In the genomic region with DNA sequence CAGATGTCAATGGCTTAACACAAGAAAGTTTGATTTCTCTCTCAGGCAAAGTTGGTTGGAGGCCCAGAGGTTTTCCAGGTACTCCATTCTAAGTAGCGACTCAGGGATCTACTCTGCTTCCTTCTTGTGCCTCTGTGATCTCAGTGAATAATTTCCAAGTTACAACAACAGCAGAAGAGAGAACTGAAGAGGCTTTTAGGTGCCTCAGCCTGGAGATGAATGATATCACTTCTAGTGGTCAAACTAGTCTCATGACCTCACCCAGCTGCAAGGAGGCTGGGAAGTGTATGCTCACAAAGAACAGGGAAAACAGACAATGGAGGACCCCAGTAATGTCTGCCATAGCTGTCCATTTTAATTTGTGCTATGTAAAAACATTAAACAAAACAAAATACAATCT, we compare ENCODE assay signal across 21 cellular contexts. TPM values are rescaled to one million over a fixed set of nuclear protein-coding genes. Genes with fewer than 3 reads are reported as not detected.
DNase-seq lines count a peak whose midpoint lies in the region; ATAC-seq and TF ChIP-seq lines count a peak whose summit lies in the region.
"Had no signal": no experiment of that assay in that cellular context is flagged by ENCODE, and none has a peak within 500 bp of the region (broad histone marks: within the 10 kb centered on the region; RNA-seq: fewer than 3 reads in every experiment).

No MANE protein-coding gene starts in this region.

- H3K14ac ChIP-seq in mesenchymal stem cell (ENCODE audit: low read length in 2 of 2) = no peak overlapping the region

- peaks cover 5% of the 10 kb centered on the region for H3K79me1 ChIP-seq in mesenchymal stem cell (replicated peaks; ENCODE audit: low read length, poor library complexity, severe bottlenecking)

- H2AFZ ChIP-seq in mesenchymal stem cell (ENCODE audit: low read depth, low read length) = no peak overlapping the region

- H3K9me3 ChIP-seq in endodermal cell (ENCODE audit: control insufficient read depth, low read length) = peaks cover 11% of the 10 kb centered on the region
- no peaks in the 10 kb centered on the region for H3K9me3 ChIP-seq in mesenchymal stem cell (ENCODE audit: control insufficient read depth, low read length)
- H3K9me3 ChIP-seq: right atrium auricular region, SJSA1 had no signal

- H2AK5ac ChIP-seq in mesenchymal stem cell (ENCODE audit: low read length, severe bottlenecking) = no peak overlapping the region

- H3K27me3 ChIP-seq in endodermal cell (ENCODE audit: control insufficient read depth, insufficient read depth, low read length, poor library complexity, severe bottlenecking) (no peaks in the 10 kb centered on the region), mesenchymal stem cell (ENCODE audit: control insufficient read depth in 1 of 2, insufficient read depth in 1 of 2, low read length in 2 of 2) (no peaks in the 10 kb centered on the region)
- H3K27me3 ChIP-seq: right atrium auricular region, SJSA1 had no signal

- H2BK12ac ChIP-seq in mesenchymal stem cell (ENCODE audit: low read length in 2 of 2) = no peak overlapping the region

- H3K27me3 Mint-ChIP-seq in endodermal cell (ENCODE audit: insufficient read depth) = no peaks in the 10 kb centered on the region

- ATAC-seq in GM18909 (IDR thresholded peaks at IDR 0.05; ENCODE audit: poor library complexity, unreplicated experiment) (no peak), GM21723 (IDR thresholded peaks at IDR 0.05; ENCODE audit: unreplicated experiment) (no peak)
- ATAC-seq: stimulated activated naive CD8-positive, alpha-beta T cell treated with anti-CD3 and anti-CD28 coated beads, Interleukin-15, Interleukin-2, amounts not matched to agents 100 U/mL and 50 U/mL, for 24 hours had no signal

- intact Hi-C loops in posterior vena cava (cut with DNase I) = no loop called here

- H2BK15ac ChIP-seq in mesenchymal stem cell (ENCODE audit: low read depth, poor library complexity, severe bottlenecking) = no peak overlapping the region

- H3K4ac ChIP-seq in mesenchymal stem cell (ENCODE audit: low read depth in 1 of 2, low read length in 2 of 2) = no peak overlapping the region

- no peak overlapping the region for H3K9ac ChIP-seq in endodermal cell (ENCODE audit: extremely low read depth, low read length, poor library complexity, severe bottlenecking)
- H3K9ac ChIP-seq in mesenchymal stem cell (ENCODE audit: low read length) = no peak overlapping the region

- H2BK120ac ChIP-seq in mesenchymal stem cell (ENCODE audit: low read depth, low read length) = no peak overlapping the region

- H3K23ac ChIP-seq in mesenchymal stem cell (ENCODE audit: low read length in 2 of 2) = no peak overlapping the region

- no peak overlapping the region for H2BK5ac ChIP-seq in mesenchymal stem cell (ENCODE audit: low read depth, low read length, poor library complexity, severe bottlenecking)

- H3K9me3 Mint-ChIP-seq in endodermal cell = no peaks in the 10 kb centered on the region
- H3K9me3 Mint-ChIP-seq: activated T-helper 1 cell treated with anti-CD3 and anti-CD28 coated beads, Interleukin-12 subunit alpha, Interleukin-12 subunit beta, Interleukin-2, Interleukin-4 antibody, amounts not matched to agents 30 ng/mL and 10 ng/mL and 1 ng/mL, durations not matched to agents 14 hours and 24 hours and 36 hours had no signal

- no peak for TF ChIP-seq CTCF in endodermal cell (conservative IDR thresholded peaks at IDR 0.05)

- H3K4me1 ChIP-seq in endodermal cell (ENCODE audit: control insufficient read depth, insufficient read depth, low read length) (peaks cover 6% of the 10 kb centered on the region), mesenchymal stem cell (ENCODE audit: control insufficient read depth, insufficient read depth, low read depth, low read length) (peaks cover 4% of the 10 kb centered on the region)

- peaks cover 5% of the 10 kb centered on the region for H3K36me3 Mint-ChIP-seq in endodermal cell (ENCODE audit: low read depth)
- H3K36me3 Mint-ChIP-seq: CD4-positive, alpha-beta memory T cell had no signal

- no peak overlapping the region for H3K27ac Mint-ChIP-seq in endodermal cell
- H3K27ac Mint-ChIP-seq: activated T-helper 1 cell treated with anti-CD3 and anti-CD28 coated beads, Interleukin-12 subunit alpha, Interleukin-12 subunit beta, Interleukin-2, Interleukin-4 antibody, amounts not matched to agents 30 ng/mL and 10 ng/mL and 1 ng/mL, durations not matched to agents 14 hours and 24 hours and 36 hours; CD4-positive, alpha-beta memory T cell had no signal

- H3K36me3 ChIP-seq in endodermal cell (ENCODE audit: control insufficient read depth, insufficient read depth, low read length) = peaks cover 9% of the 10 kb centered on the region
- peaks cover 3 to 13% of the 10 kb centered on the region in 2 experiments for H3K36me3 ChIP-seq in mesenchymal stem cell (ENCODE audit: control insufficient read depth in 1 of 2, insufficient read depth in 2 of 2, low read depth in 1 of 2, low read length in 2 of 2)
- H3K36me3 ChIP-seq: right atrium auricular region had no signal

- no peak overlapping the region for H4K91ac ChIP-seq in mesenchymal stem cell (ENCODE audit: low read length)

- no peak overlapping the region for H3K4me2 ChIP-seq in mesenchymal stem cell (ENCODE audit: low read length, poor library complexity, severe bottlenecking)

- H3K18ac ChIP-seq in mesenchymal stem cell (ENCODE audit: low read depth in 1 of 2, low read length in 2 of 2) = no peak overlapping the region

- H3K4me3 Mint-ChIP-seq in endodermal cell = no peak overlapping the region
- H3K4me3 Mint-ChIP-seq: activated T-helper 1 cell treated with anti-CD3 and anti-CD28 coated beads, Interleukin-12 subunit alpha, Interleukin-12 subunit beta, Interleukin-2, Interleukin-4 antibody, amounts not matched to agents 30 ng/mL and 10 ng/mL and 1 ng/mL, durations not matched to agents 14 hours and 24 hours and 36 hours; CD4-positive, alpha-beta memory T cell had no signal

- H3K4me3 ChIP-seq in endodermal cell (ENCODE audit: low read length) = no peak overlapping the region
- no peak overlapping the region for H3K4me3 ChIP-seq in mesenchymal stem cell (ENCODE audit: insufficient read depth in 1 of 2, low read depth in 1 of 2, low read length in 2 of 2)
- H3K4me3 ChIP-seq: right atrium auricular region, SJSA1 had no signal

- WGBS in endodermal cell (ENCODE audit: insufficient coverage in 1 of 2, insufficient read length in 1 of 2), 2 experiments = 89 to 91% methylated on average over 1 of the region's 1 CpG
- 100% methylated on average over 1 of the region's 1 CpG for WGBS in mesenchymal stem cell

- no peak overlapping the region for H4K8ac ChIP-seq in mesenchymal stem cell (ENCODE audit: low read length)

- H3K27ac ChIP-seq in endodermal cell (ENCODE audit: low read depth, low read length) (peak overlapping the region; percentile 19), mesenchymal stem cell (ENCODE audit: low read length, poor library complexity, severe bottlenecking) (peak overlapping the region; percentile 64)
- H3K27ac ChIP-seq: right atrium auricular region, SJSA1 had no signal

- H3K4me1 Mint-ChIP-seq in endodermal cell = peaks cover 10% of the 10 kb centered on the region

- DNase-seq in A172 (ENCODE audit: low spot score) (peak; percentile 11), HCEC 1CT (peak; percentile 42), endodermal cell (peak; percentile 24), mesenchymal stem cell (peak; percentile 78), posterior vena cava (ENCODE audit: low spot score) (no peak)
- DNase-seq in activated CD4-positive, alpha-beta T cell treated with anti-CD3 and anti-CD28 coated beads for 4 hours = no peak
- DNase-seq: CD4-positive, alpha-beta memory T cell; DMS79; kidney; NCI-H1092; NCI-H2171; NCI-H748 treated with DMSO at 0.1 percent for 48 hours; OCI-M1; stimulated activated naive CD8-positive, alpha-beta T cell treated with anti-CD3 and anti-CD28 coated beads, Interleukin-15, Interleukin-2, amounts not matched to agents 100 U/mL and 50 U/mL, for 24 hours; T-helper 9 cell had no signal

RNA-seq across cellular contexts. Expression of a gene that starts 4.6 kb away (rescaled TPM):
- total RNA-seq in A172 (2014; rRNA removed; shearing (Covaris generic)) = 6.9 and 8.8 TPM in 2 replicates
- total RNA-seq in endodermal cell (10 to 100 TPM in 1 of 2 donors, 1 to 10 TPM in 1; 8.5 to 10.4 TPM), posterior vena cava (10 to 100 TPM; 26.3 to 34.9 TPM)
- 7.4 TPM for polyA plus RNA-seq in endodermal cell (2013, experiment 1 of 2)
- polyA plus RNA-seq in endodermal cell (2013, experiment 2 of 2) = 7.5 TPM
- 17.0 TPM for polyA plus RNA-seq in mesenchymal stem cell (2013, experiment 1 of 2)
- 16.9 TPM for polyA plus RNA-seq in mesenchymal stem cell (2013, experiment 2 of 2)
- total RNA-seq: activated CD8-positive, alpha-beta memory T cell treated with anti-CD3 and anti-CD28 coated beads for 36 hours; activated T-helper 1 cell treated with anti-CD3 and anti-CD28 coated beads, Interleukin-12 subunit alpha, Interleukin-12 subunit beta, Interleukin-2, Interleukin-4 antibody, amounts not matched to agents 30 ng/mL and 10 ng/mL and 1 ng/mL, durations not matched to agents 14 hours and 24 hours and 36 hours; CD4-positive, alpha-beta memory T cell had no signal
- polyA plus RNA-seq: CD4-positive, alpha-beta memory T cell had no signal

Comparison
In these comparisons a context has a peak if more than half of its experiments do, and no peak if none do; other contexts are left out.
1. DNase-seq: peak in A172 (single experiment), HCEC 1CT (single experiment), endodermal cell (single experiment) and mesenchymal stem cell (single experiment); none in posterior vena cava (single experiment) and activated CD4-positive, alpha-beta T cell treated with anti-CD3 and anti-CD28 coated beads for 4 hours (0 of 2).